Comparison of ENCODE assay signal across 2 cellular contexts in the genomic region with DNA sequence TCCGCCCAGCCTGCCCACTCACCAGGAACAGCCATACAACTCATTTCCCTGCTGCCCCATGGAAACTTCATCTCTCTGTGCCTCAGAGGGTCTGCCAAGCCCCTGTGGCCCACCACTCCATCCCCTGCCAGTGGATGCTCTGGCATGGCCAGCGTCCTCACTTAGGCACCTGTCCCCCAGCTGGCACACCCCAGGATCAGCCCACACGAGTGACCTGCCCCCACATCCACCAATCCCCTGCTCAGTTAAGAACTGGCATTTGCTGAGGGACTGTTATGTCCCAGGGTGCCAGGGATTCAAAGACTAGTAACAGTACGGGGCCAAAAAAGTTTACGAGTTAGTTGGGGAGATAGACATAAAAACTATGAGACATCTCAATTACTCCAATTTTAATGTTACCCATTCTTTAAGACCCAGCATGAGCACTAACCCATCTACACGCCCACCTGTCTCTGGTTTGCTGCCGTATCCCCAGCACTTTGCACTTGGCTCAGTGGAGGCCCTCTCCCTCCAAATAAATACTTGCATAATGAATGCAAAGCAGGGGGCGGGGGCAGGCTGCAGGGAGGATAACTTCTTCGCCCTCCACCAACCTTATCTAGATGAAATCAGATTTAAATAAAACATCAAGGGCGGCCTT.
TF ChIP-seq lines count a peak whose summit lies in the region.

No MANE protein-coding gene starts in this region.

TF ChIP-seq in HEK293, 187 proteins besides CTCF, POLR2A, EP300 and RAD21:
- TF ChIP-seq, protein P1, sequence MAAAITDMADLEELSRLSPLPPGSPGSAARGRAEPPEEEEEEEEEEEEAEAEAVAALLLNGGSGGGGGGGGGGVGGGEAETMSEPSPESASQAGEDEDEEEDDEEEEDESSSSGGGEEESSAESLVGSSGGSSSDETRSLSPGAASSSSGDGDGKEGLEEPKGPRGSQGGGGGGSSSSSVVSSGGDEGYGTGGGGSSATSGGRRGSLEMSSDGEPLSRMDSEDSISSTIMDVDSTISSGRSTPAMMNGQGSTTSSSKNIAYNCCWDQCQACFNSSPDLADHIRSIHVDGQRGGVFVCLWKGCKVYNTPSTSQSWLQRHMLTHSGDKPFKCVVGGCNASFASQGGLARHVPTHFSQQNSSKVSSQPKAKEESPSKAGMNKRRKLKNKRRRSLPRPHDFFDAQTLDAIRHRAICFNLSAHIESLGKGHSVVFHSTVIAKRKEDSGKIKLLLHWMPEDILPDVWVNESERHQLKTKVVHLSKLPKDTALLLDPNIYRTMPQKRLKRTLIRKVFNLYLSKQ (tag by site-specific recombination; IDR thresholded peaks at IDR 0.05; ENCODE audit: borderline replicate concordance) = no peak
- peak; percentile 61; the same call in 1 of the 2 replicates for TF ChIP-seq EGR2 (tag by site-specific recombination; IDR thresholded peaks at IDR 0.05; ENCODE audit: low read depth)
- no peak for TF ChIP-seq ZBTB48 (tag by site-specific recombination; IDR thresholded peaks at IDR 0.05)
- 0 out of 2 replicates have a peak, but pooled peaks have one; percentile 9 for TF ChIP-seq SP2 (tag by site-specific recombination; IDR thresholded peaks at IDR 0.05)
- no peak for TF ChIP-seq ZNF2 (tag by site-specific recombination; IDR thresholded peaks at IDR 0.05)
- TF ChIP-seq ZBTB7A (tag by site-specific recombination; IDR thresholded peaks at IDR 0.05; ENCODE audit: low read depth) = no peak
- TF ChIP-seq ZFHX2 (tag by site-specific recombination; conservative IDR thresholded peaks at IDR 0.05) = peak; percentile 62
- TF ChIP-seq RBAK (tag by site-specific recombination; IDR thresholded peaks at IDR 0.05) = no peak
- TF ChIP-seq, protein P2, sequence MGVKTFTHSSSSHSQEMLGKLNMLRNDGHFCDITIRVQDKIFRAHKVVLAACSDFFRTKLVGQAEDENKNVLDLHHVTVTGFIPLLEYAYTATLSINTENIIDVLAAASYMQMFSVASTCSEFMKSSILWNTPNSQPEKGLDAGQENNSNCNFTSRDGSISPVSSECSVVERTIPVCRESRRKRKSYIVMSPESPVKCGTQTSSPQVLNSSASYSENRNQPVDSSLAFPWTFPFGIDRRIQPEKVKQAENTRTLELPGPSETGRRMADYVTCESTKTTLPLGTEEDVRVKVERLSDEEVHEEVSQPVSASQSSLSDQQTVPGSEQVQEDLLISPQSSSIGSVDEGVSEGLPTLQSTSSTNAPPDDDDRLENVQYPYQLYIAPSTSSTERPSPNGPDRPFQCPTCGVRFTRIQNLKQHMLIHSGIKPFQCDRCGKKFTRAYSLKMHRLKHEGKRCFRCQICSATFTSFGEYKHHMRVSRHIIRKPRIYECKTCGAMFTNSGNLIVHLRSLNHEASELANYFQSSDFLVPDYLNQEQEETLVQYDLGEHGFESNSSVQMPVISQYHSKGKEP (tag by site-specific recombination; IDR thresholded peaks at IDR 0.05) = no peak
- no peak for TF ChIP-seq IKZF3 (tag by site-specific recombination; IDR thresholded peaks at IDR 0.05)
- TF ChIP-seq, protein P3, sequence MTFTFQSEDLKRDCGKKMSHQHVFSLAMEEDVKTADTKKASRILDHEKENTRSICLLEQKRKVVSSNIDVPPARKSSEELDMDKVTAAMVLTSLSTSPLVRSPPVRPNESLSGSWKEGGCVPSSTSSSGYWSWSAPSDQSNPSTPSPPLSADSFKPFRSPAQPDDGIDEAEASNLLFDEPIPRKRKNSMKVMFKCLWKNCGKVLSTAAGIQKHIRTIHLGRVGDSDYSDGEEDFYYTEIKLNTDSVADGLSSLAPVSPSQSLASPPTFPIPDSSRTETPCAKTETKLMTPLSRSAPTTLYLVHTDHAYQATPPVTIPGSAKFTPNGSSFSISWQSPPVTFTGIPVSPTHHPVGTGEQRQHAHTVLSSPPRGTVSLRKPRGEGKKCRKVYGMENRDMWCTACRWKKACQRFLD (tag by site-specific recombination; IDR thresholded peaks at IDR 0.05) = no peak
- no peak for TF ChIP-seq ZNF785 (tag by site-specific recombination; IDR thresholded peaks at IDR 0.05)
- no peak for TF ChIP-seq ZNF350 (tag by site-specific recombination; IDR thresholded peaks at IDR 0.05)
- TF ChIP-seq ZNF555 (tag by site-specific recombination; conservative IDR thresholded peaks at IDR 0.05) = no peak
- TF ChIP-seq ZNF776 (tag by site-specific recombination; IDR thresholded peaks at IDR 0.05; ENCODE audit: borderline replicate concordance) = no peak

TF ChIP-seq in H1, 55 proteins besides CTCF, POLR2A, EP300 and RAD21:
- TF ChIP-seq CREB1 (IDR thresholded peaks at IDR 0.05) (no peak), FOSL1 (IDR thresholded peaks at IDR 0.05; ENCODE audit: insufficient read depth, low read depth, low read length) (no peak), SAP30 (IDR thresholded peaks at IDR 0.05; ENCODE audit: insufficient read depth, insufficient replicate concordance, low read length) (no peak), NRF1 (IDR thresholded peaks at IDR 0.05; ENCODE audit: low read depth, low read length) (no peak), TBP (IDR thresholded peaks at IDR 0.05; ENCODE audit: low read depth, low read length) (no peak), CTBP2 (IDR thresholded peaks at IDR 0.05; ENCODE audit: borderline replicate concordance, insufficient read depth, insufficient read length, low read length) (no peak), JUND (IDR thresholded peaks at IDR 0.05; ENCODE audit: low read length) (no peak), KDM4A (IDR thresholded peaks at IDR 0.05; ENCODE audit: low read depth, low read length, severe bottlenecking) (no peak), SIX5 (IDR thresholded peaks at IDR 0.05; ENCODE audit: low read depth, low read length) (no peak), HDAC2 (IDR thresholded peaks at IDR 0.05; ENCODE audit: borderline replicate concordance in 1 of 2, low read depth in 2 of 2, low read length in 2 of 2) (no peak), GTF2F1 (IDR thresholded peaks at IDR 0.05; ENCODE audit: borderline replicate concordance, low read depth, low read length) (no peak), BRCA1 (IDR thresholded peaks at IDR 0.05; ENCODE audit: low read depth, low read length) (no peak), RBBP5 (IDR thresholded peaks at IDR 0.05; ENCODE audit: borderline replicate concordance, low read depth, low read length) (no peak)
